26 cellular contexts compared by ENCODE assay signal in the genomic region with DNA sequence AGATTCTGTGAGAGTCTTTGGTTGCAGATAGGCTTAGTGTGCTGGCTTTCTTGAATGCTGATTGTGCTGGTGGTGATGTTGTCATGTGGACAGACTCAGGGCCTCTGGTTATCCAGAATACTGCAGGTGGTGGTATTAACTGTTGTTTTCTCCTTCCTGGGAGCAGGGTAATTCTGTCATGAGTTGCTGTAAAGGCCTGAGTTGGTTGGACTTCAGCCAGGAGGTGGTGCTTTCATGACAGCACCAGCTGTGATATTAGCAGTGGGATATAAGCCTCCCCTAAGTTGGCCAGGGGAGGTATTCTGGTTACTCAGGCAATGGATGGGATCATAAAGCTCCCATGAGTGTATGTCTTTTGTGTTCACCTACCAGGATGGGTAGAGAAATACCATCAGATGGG. TPM values are rescaled to one million over a fixed set of nuclear protein-coding genes. Genes with fewer than 3 reads are reported as not detected.
"Had no signal": no experiment of that assay in that cellular context is flagged by ENCODE, and none has a peak within 500 bp of the region (broad histone marks: within the 10 kb centered on the region; RNA-seq: fewer than 3 reads in every experiment).

No MANE protein-coding gene starts in this region.

- H3K9me3 ChIP-seq: colonic mucosa, gastrocnemius medialis, prostate gland, transverse colon had no signal

- ATAC-seq: activated T-helper 17 cell treated with anti-CD3 and anti-CD28 coated beads, Interleukin-2, amount 50 U/mL, for 72 hours; gastrocnemius medialis; left ventricle myocardium superior; naive thymus-derived CD8-positive, alpha-beta T cell; right cardiac atrium had no signal

- H3K36me3 ChIP-seq: colonic mucosa, gastrocnemius medialis, heart right ventricle, prostate gland, transverse colon, vagina had no signal

- H3K27me3 ChIP-seq: colonic mucosa, gastrocnemius medialis, heart right ventricle, transverse colon, vagina had no signal

- H3K27me3 Mint-ChIP-seq: activated B cell treated with CpG ODN at 0.5 μM for 24 hours; activated CD4-positive, alpha-beta memory T cell treated with anti-CD3 and anti-CD28 coated beads for 36 hours; activated naive CD8-positive, alpha-beta T cell treated with anti-CD3 and anti-CD28 coated beads, Interleukin-2, amount 10 ng/mL, durations not matched to agents 7 days and 5 days; activated T-helper 17 cell treated with anti-CD3 and anti-CD28 coated beads, Interleukin-2, amount 50 U/mL, for 72 hours; brain; naive thymus-derived CD8-positive, alpha-beta T cell; stimulated activated naive CD8-positive, alpha-beta T cell treated with anti-CD3 and anti-CD28 coated beads, Interleukin-15, Interleukin-2, amounts not matched to agents 100 ng/mL and 50 ng/mL, for 24 hours had no signal

- H3K27ac ChIP-seq: colonic mucosa, gastrocnemius medialis, heart right ventricle, prostate gland, skin epidermis, transverse colon, vagina had no signal

- H3K27ac Mint-ChIP-seq: activated B cell treated with CpG ODN at 0.5 μM for 24 hours; activated CD4-positive, alpha-beta memory T cell treated with anti-CD3 and anti-CD28 coated beads for 36 hours; activated naive CD8-positive, alpha-beta T cell treated with anti-CD3 and anti-CD28 coated beads, Interleukin-2, amount 10 ng/mL, durations not matched to agents 7 days and 5 days; activated T-helper 17 cell treated with anti-CD3 and anti-CD28 coated beads, Interleukin-2, amount 50 U/mL, for 72 hours; endodermal cell; immature natural killer cell; memory B cell; naive thymus-derived CD8-positive, alpha-beta T cell; stimulated activated naive CD8-positive, alpha-beta T cell treated with anti-CD3 and anti-CD28 coated beads, Interleukin-15, Interleukin-2, amounts not matched to agents 100 ng/mL and 50 ng/mL, for 24 hours had no signal

- DNase-seq: activated B cell treated with CpG ODN at 0.5 μM for 24 hours; activated CD4-positive, alpha-beta memory T cell treated with anti-CD3 and anti-CD28 coated beads for 36 hours; activated CD4-positive, alpha-beta T cell treated with anti-CD3 and anti-CD28 coated beads for 4 hours; activated naive CD4-positive, alpha-beta T cell; activated naive CD8-positive, alpha-beta T cell treated with anti-CD3 and anti-CD28 coated beads, Interleukin-2, amount 10 ng/mL, durations not matched to agents 7 days and 5 days; activated T-cell treated with anti-CD3 and anti-CD28 coated beads, Interleukin-2, amount 50 U/mL, for 1 hour; central memory CD4-positive, alpha-beta T cell; colonic mucosa; endodermal cell; erythroblast; gastrocnemius medialis; immature natural killer cell; kidney glomerular epithelial cell; naive thymus-derived CD8-positive, alpha-beta T cell; T-helper 9 cell; transverse colon had no signal

- H3K4me3 ChIP-seq: colonic mucosa, gastrocnemius medialis, heart right ventricle, prostate gland, skin epidermis, transverse colon, vagina had no signal

- H3K4me1 ChIP-seq: colonic mucosa, prostate gland had no signal

- H3K4me3 Mint-ChIP-seq: activated B cell treated with CpG ODN at 0.5 μM for 24 hours; activated CD4-positive, alpha-beta memory T cell treated with anti-CD3 and anti-CD28 coated beads for 36 hours; activated naive CD8-positive, alpha-beta T cell treated with anti-CD3 and anti-CD28 coated beads, Interleukin-2, amount 10 ng/mL, durations not matched to agents 7 days and 5 days; activated T-helper 17 cell treated with anti-CD3 and anti-CD28 coated beads, Interleukin-2, amount 50 U/mL, for 72 hours; brain; endodermal cell; immature natural killer cell; memory B cell; naive thymus-derived CD8-positive, alpha-beta T cell; stimulated activated naive CD8-positive, alpha-beta T cell treated with anti-CD3 and anti-CD28 coated beads, Interleukin-15, Interleukin-2, amounts not matched to agents 100 ng/mL and 50 ng/mL, for 24 hours had no signal

- H3K36me3 Mint-ChIP-seq: activated CD4-positive, alpha-beta memory T cell treated with anti-CD3 and anti-CD28 coated beads for 36 hours; activated naive CD8-positive, alpha-beta T cell treated with anti-CD3 and anti-CD28 coated beads, Interleukin-2, amount 10 ng/mL, durations not matched to agents 7 days and 5 days; brain; immature natural killer cell; memory B cell; naive thymus-derived CD8-positive, alpha-beta T cell had no signal

- H3K4me1 Mint-ChIP-seq: activated B cell treated with CpG ODN at 0.5 μM for 24 hours; activated naive CD8-positive, alpha-beta T cell treated with anti-CD3 and anti-CD28 coated beads, Interleukin-2, amount 10 ng/mL, durations not matched to agents 7 days and 5 days; activated T-helper 17 cell treated with anti-CD3 and anti-CD28 coated beads, Interleukin-2, amount 50 U/mL, for 72 hours; immature natural killer cell; memory B cell; naive thymus-derived CD8-positive, alpha-beta T cell had no signal

RNA-seq across cellular contexts. Expression of a gene that starts 16.4 kb away (rescaled TPM):
- total RNA-seq: activated B cell treated with CpG ODN at 0.5 μM for 24 hours; activated CD4-positive, alpha-beta memory T cell treated with anti-CD3 and anti-CD28 coated beads for 36 hours; activated naive CD8-positive, alpha-beta T cell treated with anti-CD3 and anti-CD28 coated beads, Interleukin-2, amount 10 ng/mL, durations not matched to agents 7 days and 5 days; activated T-helper 17 cell treated with anti-CD3 and anti-CD28 coated beads, Interleukin-2, amount 50 U/mL, for 72 hours; naive thymus-derived CD8-positive, alpha-beta T cell had no signal
- polyA plus RNA-seq: immature natural killer cell; naive thymus-derived CD8-positive, alpha-beta T cell had no signal
